In the genomic region with DNA sequence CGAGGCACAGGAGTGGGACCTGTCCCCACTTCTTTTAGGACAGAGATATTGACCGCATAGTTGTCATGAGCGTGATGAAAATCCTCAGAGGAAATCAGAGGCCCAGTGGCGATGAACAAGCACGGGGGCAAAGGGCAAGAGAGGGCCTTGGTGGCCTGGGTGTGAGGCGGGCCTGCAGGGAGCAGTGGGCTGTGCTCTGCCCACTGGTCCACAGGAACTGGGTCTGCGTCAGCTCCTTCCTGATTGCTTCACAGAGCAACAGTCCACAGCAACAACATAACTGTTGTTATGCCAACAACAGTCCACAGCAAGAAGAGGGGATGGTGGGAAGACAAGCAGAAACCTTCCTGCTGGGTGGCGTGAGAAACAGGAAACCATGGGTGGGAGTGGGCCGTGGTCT, we compare ENCODE assay signal across 14 cellular contexts.
A peak's percentile ranks its signal among the peaks of the same experiment; 100 is the strongest.
DNase-seq lines count a peak whose midpoint lies in the region; ATAC-seq and TF ChIP-seq lines count a peak whose summit lies in the region.
"Had no signal": no experiment of that assay in that cellular context is flagged by ENCODE, and none has a peak within 500 bp of the region (broad histone marks: within the 10 kb centered on the region; RNA-seq: fewer than 3 reads in every experiment).

No MANE protein-coding gene starts in this region.

- H2AFZ ChIP-seq in DND-41 (ENCODE audit: low read depth, low read length): no peak overlapping the region
- no peak overlapping the region for H2AFZ ChIP-seq in neural progenitor cell (replicated peaks)

- H3K4me1 Mint-ChIP-seq in neural progenitor cell: peaks cover 16% of the 10 kb centered on the region

- H3K36me3 Mint-ChIP-seq in neural progenitor cell: peaks cover 27% of the 10 kb centered on the region

- TF ChIP-seq CTCF in DND-41 (IDR thresholded peaks at IDR 0.05; ENCODE audit: borderline replicate concordance, extremely low read depth, low read length, poor library complexity, severe bottlenecking) (no peak), VCaP (conservative IDR thresholded peaks at IDR 0.05) (no peak), gastroesophageal sphincter (IDR thresholded peaks at IDR 0.05) (no peak), neural progenitor cell (IDR thresholded peaks at IDR 0.05) (no peak), stomach (IDR thresholded peaks at IDR 0.05) (no peak)

- H3K4me3 Mint-ChIP-seq in neural progenitor cell: no peak overlapping the region
- H3K4me3 Mint-ChIP-seq: neural crest cell had no signal

- intact Hi-C loops in stomach (cut with DNase I; ENCODE audit: low total_unique reads): no loop called here

- H3K27ac ChIP-seq in DND-41 (ENCODE audit: low read length): 0 out of 2 replicates have a peak overlapping the region, but pooled peaks have one; percentile 29
- peak overlapping the region; percentile 30 for H3K27ac ChIP-seq in VCaP
- no peak overlapping the region for H3K27ac ChIP-seq in gastroesophageal sphincter
- H3K27ac ChIP-seq in neural progenitor cell: no peak overlapping the region
- H3K27ac ChIP-seq in stomach: no peak overlapping the region
- H3K27ac ChIP-seq: suprapubic skin had no signal

- no peak overlapping the region for H3K4me2 ChIP-seq in DND-41 (ENCODE audit: insufficient read depth, low read length)
- no peak overlapping the region for H3K4me2 ChIP-seq in neural progenitor cell

- H3K9ac ChIP-seq in DND-41 (ENCODE audit: low read depth, low read length) (no peak overlapping the region), neural progenitor cell (no peak overlapping the region)

- TF ChIP-seq POLR2A in gastroesophageal sphincter (IDR thresholded peaks at IDR 0.05) (no peak), stomach (IDR thresholded peaks at IDR 0.05) (no peak)

- H3K9me3 Mint-ChIP-seq in neural progenitor cell: no peaks in the 10 kb centered on the region

- H3K27me3 Mint-ChIP-seq in neural progenitor cell (ENCODE audit: insufficient read depth, low read depth): no peaks in the 10 kb centered on the region

- H3K9me3 ChIP-seq in DND-41 (ENCODE audit: insufficient read depth, low read length, severe bottlenecking) (no peaks in the 10 kb centered on the region), gastroesophageal sphincter (no peaks in the 10 kb centered on the region), neural progenitor cell (ENCODE audit: low read depth) (no peaks in the 10 kb centered on the region), stomach (no peaks in the 10 kb centered on the region)
- H3K9me3 ChIP-seq: suprapubic skin had no signal

- 73% methylated on average over 7 of the region's 9 CpGs; no CpG with 5 or more reads in 1 of the 2 donors for WGBS in gastroesophageal sphincter (ENCODE audit: low coverage in 1 of 2), 2 donors
- 80 to 95% (median 88%) methylated on average over 9 of the region's 9 CpGs for WGBS in stomach, 5 donors

- H3K27ac Mint-ChIP-seq in neural progenitor cell: peak overlapping the region; percentile 50

- H3F3A ChIP-seq in neural progenitor cell (ENCODE audit: low read depth): peaks cover 1% of the 10 kb centered on the region

- DNase-seq in DND-41 (no peak), neural progenitor cell (ENCODE audit: low spot score) (no peak), stomach (no peak), superior temporal gyrus (ENCODE audit: extremely low spot score) (no peak), GDM1 (lab: John Stamatoyannopoulos, UW) (no peak), inferior parietal cortex (ENCODE audit: extremely low spot score) (no peak)
- DNase-seq: central memory CD4-positive, alpha-beta T cell; hypothalamus; NCI-H1694; stimulated activated CD4-positive, alpha-beta T cell treated with anti-CD3 and anti-CD28 coated beads, Interleukin-2, amount 100 ng/mL, for 24 hours had no signal

- H3K79me2 ChIP-seq in DND-41 (ENCODE audit: insufficient read depth, low read length): no peaks in the 10 kb centered on the region
- H3K79me2 ChIP-seq in neural progenitor cell (ENCODE audit: low read depth): peaks cover 1% of the 10 kb centered on the region

- H3K4me1 ChIP-seq in DND-41 (ENCODE audit: insufficient read depth, low read length): no peaks in the 10 kb centered on the region
- no peaks in the 10 kb centered on the region for H3K4me1 ChIP-seq in gastroesophageal sphincter
- H3K4me1 ChIP-seq in neural progenitor cell: peaks cover 9% of the 10 kb centered on the region
- H3K4me1 ChIP-seq in stomach: peaks cover 0 to 12% (median 0%) of the 10 kb centered on the region in 4 donors

- ATAC-seq in DND-41 (ENCODE audit: insufficient read depth, low read depth): no peak; the same call in 2 of the 3 replicates
- peak; percentile 58 for ATAC-seq in gastroesophageal sphincter

- H4K20me1 ChIP-seq in DND-41 (ENCODE audit: insufficient read depth, low read length) (peaks cover 25% of the 10 kb centered on the region), neural progenitor cell (ENCODE audit: low read depth) (peaks cover 32% of the 10 kb centered on the region)

- H3K27me3 ChIP-seq in DND-41 (ENCODE audit: insufficient read depth, low read length, poor library complexity) (no peaks in the 10 kb centered on the region), gastroesophageal sphincter (no peaks in the 10 kb centered on the region), neural progenitor cell (no peaks in the 10 kb centered on the region), stomach (no peaks in the 10 kb centered on the region)
- H3K27me3 ChIP-seq: suprapubic skin had no signal

- H3K4me3 ChIP-seq in DND-41 (ENCODE audit: low read depth in 1 of 2, low read length in 2 of 2): no peak overlapping the region
- no peak overlapping the region for H3K4me3 ChIP-seq in gastroesophageal sphincter
- no peak overlapping the region for H3K4me3 ChIP-seq in neural progenitor cell
- no peak overlapping the region for H3K4me3 ChIP-seq in stomach
- H3K4me3 ChIP-seq: suprapubic skin had no signal

- TF ChIP-seq EP300 in gastroesophageal sphincter (IDR thresholded peaks at IDR 0.05): no peak
- no peak for TF ChIP-seq EP300 in stomach (IDR thresholded peaks at IDR 0.05)

- H3K36me3 ChIP-seq in DND-41 (ENCODE audit: insufficient read depth, low read length) (peaks cover 17% of the 10 kb centered on the region), gastroesophageal sphincter (peaks cover 0 to 44% of the 10 kb centered on the region in 2 donors), neural progenitor cell (no peaks in the 10 kb centered on the region), stomach (peaks cover 21 to 45% (median 39%) of the 10 kb centered on the region in 4 donors)

Comparison
In these comparisons a context has a peak if more than half of its experiments do, and no peak if none do; other contexts are left out.
1. H3K27ac ChIP-seq: peak in DND-41 (single experiment) and VCaP (single experiment); none in gastroesophageal sphincter (0 of 4), neural progenitor cell (single experiment) and stomach (0 of 5).